ENCODE assay signal across 11 cellular contexts in the genomic region with DNA sequence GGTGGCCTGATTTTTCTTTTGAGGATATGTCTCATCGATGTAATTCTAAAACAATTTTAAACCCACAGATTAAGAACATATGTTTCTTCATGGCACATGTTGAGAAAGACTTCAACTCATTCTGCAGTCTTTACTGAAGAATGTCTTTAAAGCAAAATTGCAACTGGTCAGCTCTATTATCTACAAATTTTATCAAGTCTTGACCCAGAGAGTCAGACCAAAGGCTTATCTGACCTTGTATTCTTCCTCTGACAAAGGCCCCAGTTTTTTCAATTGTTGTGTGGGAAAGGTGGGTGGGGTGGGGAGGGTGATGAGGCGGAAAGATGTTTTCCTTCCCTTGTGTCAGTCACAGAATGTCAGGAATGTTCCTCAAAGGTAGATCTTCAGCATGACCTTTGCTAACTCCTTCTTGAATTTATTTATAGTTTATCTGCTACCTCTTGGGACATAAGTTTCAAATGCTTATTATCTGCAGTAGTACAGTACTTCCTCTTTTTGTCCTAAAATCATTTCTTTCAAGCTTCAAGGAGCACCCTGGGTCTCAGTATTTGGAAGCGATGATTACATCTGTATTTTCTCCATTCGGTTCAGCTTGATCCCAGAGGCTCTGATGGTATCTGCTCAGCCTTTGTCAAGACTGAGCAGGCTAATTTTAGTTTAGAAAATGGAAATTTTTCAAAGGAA.
DNase-seq lines count a peak whose midpoint lies in the region; ATAC-seq and TF ChIP-seq lines count a peak whose summit lies in the region.
"Had no signal": no experiment of that assay in that cellular context is flagged by ENCODE, and none has a peak within 500 bp of the region (broad histone marks: within the 10 kb centered on the region; RNA-seq: fewer than 3 reads in every experiment).

No MANE protein-coding gene starts in this region.

- TF ChIP-seq CTCF in WTC11 (IDR thresholded peaks at IDR 0.05): no peak

- CTCF ChIA-PET in WTC11 (lab: Charles Lee): interaction anchor here (0.6 to 1.9 kb wide), 7 partner anchors 16 to 317 kb away, joined by 3 to 7 read pairs (median 4); no protein-coding TSS in a partner anchor

- ATAC-seq in WTC11 (peak; percentile 32), HG03469 (IDR thresholded peaks at IDR 0.05; ENCODE audit: unreplicated experiment) (no peak)
- no peak for ATAC-seq in activated CD4-positive, CD25-positive, alpha-beta regulatory T cell treated with anti-CD3 and anti-CD28 coated beads, Interleukin-2, amount 50 U/mL, for 24 hours

- DNase-seq in AG20443 (ENCODE audit: low spot score) (peak; percentile 50), KBM-7 (peak; percentile 51), WTC11 (ENCODE audit: low spot score) (no peak), iPS-NIHi11 (ENCODE audit: low spot score) (peak; percentile 41), superior temporal gyrus (ENCODE audit: extremely low spot score) (no peak), ecto neural progenitor cell (ENCODE audit: low spot score) (no peak)
- DNase-seq: activated CD4-positive, alpha-beta memory T cell treated with anti-CD3 and anti-CD28 coated beads, Interleukin-2, amount 10 ng/mL, durations not matched to agents 7 days and 5 days; gastrocnemius medialis; substantia nigra had no signal

- no peak overlapping the region for H3K4me3 Mint-ChIP-seq in WTC11
- H3K4me3 Mint-ChIP-seq: activated CD4-positive, alpha-beta memory T cell treated with anti-CD3 and anti-CD28 coated beads, Interleukin-2, amount 10 ng/mL, durations not matched to agents 7 days and 5 days had no signal

- no peaks in the 10 kb centered on the region for H3K27me3 Mint-ChIP-seq in WTC11 (ENCODE audit: low read depth)
- H3K27me3 Mint-ChIP-seq: activated CD4-positive, alpha-beta memory T cell treated with anti-CD3 and anti-CD28 coated beads, Interleukin-2, amount 10 ng/mL, durations not matched to agents 7 days and 5 days had no signal

- no peaks in the 10 kb centered on the region for H3K36me3 Mint-ChIP-seq in WTC11

- in situ Hi-C loops in KBM-7 (cut with MboI; ENCODE audit: low pct_unique_long_range_greater_than_20kb, low sequenced_read_pairs): loop anchor here (10.0 kb wide), 1 partner anchor 233 kb away; no protein-coding TSS in a partner anchor

- H3K4me1 Mint-ChIP-seq in WTC11: peaks cover 26% of the 10 kb centered on the region

- no peaks in the 10 kb centered on the region for H3K9me3 Mint-ChIP-seq in WTC11
- H3K9me3 Mint-ChIP-seq: activated CD4-positive, alpha-beta memory T cell treated with anti-CD3 and anti-CD28 coated beads, Interleukin-2, amount 10 ng/mL, durations not matched to agents 7 days and 5 days had no signal

- POLR2A ChIA-PET in WTC11 (lab: Charles Lee): no interaction called here

- peak overlapping the region; percentile 82 for H3K27ac Mint-ChIP-seq in WTC11
- H3K27ac Mint-ChIP-seq: activated CD4-positive, alpha-beta memory T cell treated with anti-CD3 and anti-CD28 coated beads, Interleukin-2, amount 10 ng/mL, durations not matched to agents 7 days and 5 days had no signal

TF ChIP-seq in WTC11, 78 proteins besides CTCF, POLR2A, EP300 and RAD21:
- TF ChIP-seq, protein P1, sequence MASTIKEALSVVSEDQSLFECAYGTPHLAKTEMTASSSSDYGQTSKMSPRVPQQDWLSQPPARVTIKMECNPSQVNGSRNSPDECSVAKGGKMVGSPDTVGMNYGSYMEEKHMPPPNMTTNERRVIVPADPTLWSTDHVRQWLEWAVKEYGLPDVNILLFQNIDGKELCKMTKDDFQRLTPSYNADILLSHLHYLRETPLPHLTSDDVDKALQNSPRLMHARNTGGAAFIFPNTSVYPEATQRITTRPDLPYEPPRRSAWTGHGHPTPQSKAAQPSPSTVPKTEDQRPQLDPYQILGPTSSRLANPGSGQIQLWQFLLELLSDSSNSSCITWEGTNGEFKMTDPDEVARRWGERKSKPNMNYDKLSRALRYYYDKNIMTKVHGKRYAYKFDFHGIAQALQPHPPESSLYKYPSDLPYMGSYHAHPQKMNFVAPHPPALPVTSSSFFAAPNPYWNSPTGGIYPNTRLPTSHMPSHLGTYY (CRISPR knock-in tag; IDR thresholded peaks at IDR 0.05): no peak

Comparison
In these comparisons a context has a peak if more than half of its experiments do, and no peak if none do; other contexts are left out.
1. DNase-seq: peak in AG20443 (single experiment), KBM-7 (single experiment) and iPS-NIHi11 (single experiment); none in WTC11 (single experiment), superior temporal gyrus (single experiment) and ecto neural progenitor cell (single experiment).